ENCODE assay signal across 11 cellular contexts in genomic region chrX:45697591-45697990, GRCh38.
DNase-seq lines count a peak whose midpoint lies in the region; ATAC-seq and TF ChIP-seq lines count a peak whose summit lies in the region.
"Had no signal": no experiment of that assay in that cellular context is flagged by ENCODE, and none has a peak within 500 bp of the region (broad histone marks: within the 10 kb centered on the region; RNA-seq: fewer than 3 reads in every experiment).

No MANE protein-coding gene starts in this region.

- no peaks in the 10 kb centered on the region for H3K4me1 ChIP-seq in OCI-LY7 (ENCODE audit: insufficient read depth, low read length, poor library complexity, severe bottlenecking)
- H3K4me1 ChIP-seq: sigmoid colon had no signal

- H3K4me3 ChIP-seq in AG10803 (ENCODE audit: low read length) (no peak overlapping the region), OCI-LY7 (ENCODE audit: low read depth, low read length, poor library complexity, severe bottlenecking) (no peak overlapping the region)
- H3K4me3 ChIP-seq: sigmoid colon had no signal

- H4K20me1 ChIP-seq in OCI-LY7 (ENCODE audit: insufficient read depth, low read length): no peaks in the 10 kb centered on the region

- DNase-seq in AG10803 (ENCODE audit: low read depth) (peak; percentile 74), HS-27A (ENCODE audit: low read depth) (peak; percentile 63), amniotic stem cell (lab: John Stamatoyannopoulos, UW) (peak; percentile 51), hepatic stellate cell (ENCODE audit: low spot score) (peak; percentile 65), OCI-LY7 (ENCODE audit: low spot score) (no peak), NCI-H446 treated with DMSO at 0.1 percent for 48 hours (lab: John Stamatoyannopoulos, UW) (no peak), NCI-H69 (lab: John Stamatoyannopoulos, UW) (no peak)
- DNase-seq: COR-L47, NCI-H2227 treated with DMSO at 0.1 percent for 48 hours, sigmoid colon had no signal

- H3K9me3 ChIP-seq in OCI-LY7 (ENCODE audit: low read length): no peaks in the 10 kb centered on the region
- H3K9me3 ChIP-seq: sigmoid colon had no signal

- TF ChIP-seq CTCF in AG10803 (conservative IDR thresholded peaks at IDR 0.05; ENCODE audit: low read length) (no peak), OCI-LY7 (conservative IDR thresholded peaks at IDR 0.05; ENCODE audit: low read length) (no peak)

- ATAC-seq in GM18868 (IDR thresholded peaks at IDR 0.05; ENCODE audit: unreplicated experiment): no peak

- no peak overlapping the region for H3K27ac ChIP-seq in OCI-LY7 (ENCODE audit: low read depth, low read length, poor library complexity, severe bottlenecking)
- H3K27ac ChIP-seq: sigmoid colon had no signal

- no TSS peak for BruUV-seq in OCI-LY7 (replicated peaks; lab: Mats Ljungman, UMichigan)

- no peak overlapping the region for H3K4me2 ChIP-seq in OCI-LY7 (ENCODE audit: low read length)

- H3K79me2 ChIP-seq in OCI-LY7 (ENCODE audit: insufficient read depth, low read depth, low read length): no peaks in the 10 kb centered on the region

- H3K9me2 ChIP-seq in OCI-LY7 (ENCODE audit: insufficient read depth, low read length): no peaks in the 10 kb centered on the region

- H3K36me3 ChIP-seq in OCI-LY7 (ENCODE audit: insufficient read depth, low read length): no peaks in the 10 kb centered on the region
- H3K36me3 ChIP-seq: sigmoid colon had no signal

- H2AFZ ChIP-seq in OCI-LY7 (ENCODE audit: low read length): no peak overlapping the region

- POLR2A ChIA-PET in OCI-LY7 (lab: Charles Lee): no interaction called here

- intact Hi-C loops in OCI-LY7 (cut with micrococcal nuclease; ENCODE audit: unreplicated experiment): no loop called here

- CTCF ChIA-PET in OCI-LY7 (lab: Charles Lee; ENCODE audit: unreplicated experiment): no interaction called here

Comparison
In these comparisons a context has a peak if more than half of its experiments do, and no peak if none do; other contexts are left out.
1. DNase-seq: peak in AG10803 (single experiment), HS-27A (single experiment), amniotic stem cell (single experiment) and hepatic stellate cell (single experiment); none in OCI-LY7 (single experiment), NCI-H446 treated with DMSO at 0.1 percent for 48 hours (single experiment) and NCI-H69 (single experiment).